9 cellular contexts compared by ENCODE assay signal in the genomic region with DNA sequence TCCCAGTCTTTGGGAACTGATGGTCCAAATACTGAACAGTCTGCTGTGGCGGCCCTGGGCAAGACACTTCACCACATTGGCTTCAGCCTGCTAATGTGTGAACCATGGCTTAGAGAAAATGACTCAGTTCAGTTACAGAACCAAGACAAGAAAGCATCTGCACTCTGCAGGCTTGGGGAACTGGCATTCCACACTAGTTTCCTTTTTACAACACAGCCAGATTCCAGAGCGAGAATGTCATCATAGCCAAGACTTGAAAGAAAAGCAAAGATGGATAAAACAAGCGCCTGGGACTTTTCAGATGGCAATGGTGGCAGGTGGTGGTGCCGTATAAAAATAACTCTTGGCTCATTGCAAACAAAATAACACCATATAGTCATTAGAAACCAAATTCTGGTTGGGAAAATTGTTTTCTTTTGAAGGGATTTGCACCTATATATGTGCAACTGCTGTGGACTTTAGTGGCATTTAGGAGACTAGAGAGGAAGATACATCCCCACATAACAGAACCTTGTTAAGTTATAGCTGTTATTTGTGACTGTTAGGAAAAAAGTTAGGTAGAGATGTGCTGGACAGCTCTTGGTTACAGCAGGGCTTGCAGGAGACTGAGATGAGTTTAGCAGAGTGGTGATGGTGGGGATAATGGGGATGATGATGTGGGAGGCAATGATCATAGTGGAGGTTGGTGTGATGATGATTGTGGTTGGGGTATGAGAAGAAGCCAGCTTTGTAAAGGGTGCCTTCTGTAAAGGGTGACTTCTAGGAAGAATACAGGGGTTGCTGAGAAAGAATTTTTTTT.
DNase-seq lines count a peak whose midpoint lies in the region; ATAC-seq, FAIRE-seq and TF ChIP-seq lines count a peak whose summit lies in the region.
"Had no signal": no experiment of that assay in that cellular context is flagged by ENCODE, and none has a peak within 500 bp of the region (broad histone marks: within the 10 kb centered on the region; RNA-seq: fewer than 3 reads in every experiment).

No MANE protein-coding gene starts in this region.

- H3K79me1 ChIP-seq in mesendoderm (ENCODE audit: low read length): no peaks in the 10 kb centered on the region

- H3K79me2 ChIP-seq in HepG2 (ENCODE audit: insufficient read depth, low read length): no peaks in the 10 kb centered on the region
- no peaks in the 10 kb centered on the region for H3K79me2 ChIP-seq in mesendoderm (ENCODE audit: control insufficient read depth, insufficient read depth, low read length)

- H3K9ac ChIP-seq in liver (ENCODE audit: low read depth in 1 of 2, low read length in 2 of 2) (no peak overlapping the region), HepG2 (ENCODE audit: insufficient read depth, low read depth, low read length) (no peak overlapping the region), mesendoderm (ENCODE audit: low read length) (no peak overlapping the region)

- H3K4me1 ChIP-seq in liver (ENCODE audit: control insufficient read depth in 4 of 4, insufficient read depth in 4 of 4, low read length in 3 of 4): no peaks in the 10 kb centered on the region
- H3K4me1 ChIP-seq in HepG2 (ENCODE audit: insufficient read depth, low read length): peaks cover 9% of the 10 kb centered on the region; the same call in 1 of the 2 replicates
- H3K4me1 ChIP-seq in mesendoderm (ENCODE audit: control insufficient read depth, low read depth, low read length): no peaks in the 10 kb centered on the region
- peaks cover 13 to 23% of the 10 kb centered on the region in 2 donors for H3K4me1 ChIP-seq in aorta (ENCODE audit: control insufficient read depth in 1 of 2, insufficient read depth in 2 of 2, low read length in 2 of 2)

- H3K18ac ChIP-seq in mesendoderm (ENCODE audit: low read length): no peak overlapping the region

- no peak overlapping the region for H2AK5ac ChIP-seq in mesendoderm (ENCODE audit: low read length)

- BruUV-seq in HepG2 (replicated peaks; lab: Mats Ljungman, UMichigan): no TSS peak

- intact Hi-C loops in HepG2 (cut with micrococcal nuclease; ENCODE audit: unreplicated experiment) (no loop called here), aorta (cut with DNase I) (no loop called here)

- no peak overlapping the region for H3K56ac ChIP-seq in mesendoderm (ENCODE audit: low read length)

- TF ChIP-seq RAD21 in liver (IDR thresholded peaks at IDR 0.05): no peak
- no peak for TF ChIP-seq RAD21 in HepG2 (CRISPR knock-in tag; IDR thresholded peaks at IDR 0.05)

- H3K4ac ChIP-seq in mesendoderm (ENCODE audit: low read depth, low read length): no peak overlapping the region

- 86% methylated on average over 4 of the region's 4 CpGs for WGBS in liver
- WGBS in HepG2 (ENCODE audit: low lambda C conversion rate): 96% methylated on average over 4 of the region's 4 CpGs
- no CpG with 5 or more reads among the region's 4 CpGs for WGBS in mesendoderm (ENCODE audit: extremely low coverage, insufficient coverage, low lambda C conversion rate)
- 4 to 8% methylated on average over 4 of the region's 4 CpGs for WGBS in aorta, 2 donors

- no peak for FAIRE-seq in HepG2 (lab: Jason Lieb, UNC)

- H3K36me3 ChIP-seq in liver (ENCODE audit: control insufficient read depth in 4 of 4, insufficient read depth in 3 of 4, low read depth in 1 of 4, low read length in 3 of 4) (peaks cover 0 to 2% (median 0%) of the 10 kb centered on the region in 4 donors), HepG2 (replicated peaks in 1 of 2; ENCODE audit: control insufficient read depth in 1 of 2, insufficient read depth in 2 of 2, low read length in 2 of 2) (peaks cover 2 to 7% of the 10 kb centered on the region in 2 experiments; a peak in 2 of 5 replicates), mesendoderm (ENCODE audit: control insufficient read depth, insufficient read depth, low read length) (no peaks in the 10 kb centered on the region), aorta (ENCODE audit: control insufficient read depth in 1 of 2, insufficient read depth in 2 of 2, low read length in 1 of 2) (no peaks in the 10 kb centered on the region)

- TF ChIP-seq EP300 in HepG2 (IDR thresholded peaks at IDR 0.05; ENCODE audit: low read depth in 2 of 2, low read length in 2 of 2): no peak
- TF ChIP-seq EP300 in HepG2 (CRISPR knock-in tag; IDR thresholded peaks at IDR 0.05; ENCODE audit: borderline replicate concordance): no peak

- H3K27ac ChIP-seq in liver (ENCODE audit: low read depth in 1 of 2, low read length in 2 of 2) (no peak overlapping the region), HepG2 (ENCODE audit: extremely low read length, insufficient read depth, low read length) (no peak overlapping the region), coronary artery (peak overlapping the region; percentile 43 to 71), mesendoderm (ENCODE audit: low read depth, low read length) (no peak overlapping the region), aorta (ENCODE audit: low read depth in 1 of 2, low read length in 2 of 2) (peak overlapping the region; percentile 89 to 93)

- no peaks in the 10 kb centered on the region for H4K20me1 ChIP-seq in HepG2 (ENCODE audit: insufficient read depth, low read length)

- H3K9me3 ChIP-seq in liver (ENCODE audit: control insufficient read depth in 4 of 4, low read length in 3 of 4) (no peaks in the 10 kb centered on the region), HepG2 (ENCODE audit: low read length) (no peaks in the 10 kb centered on the region), aorta (ENCODE audit: control insufficient read depth, low read length) (no peaks in the 10 kb centered on the region)

- DNase-seq in HepG2 (ENCODE audit: low spot score) (no peak), coronary artery (ENCODE audit: low spot score) (peak; percentile 82), mesendoderm (peak; percentile 90), aorta (peak; percentile 68 to 77), mesenteric fat pad (ENCODE audit: low spot score) (no peak)
- no peak for DNase-seq in activated effector memory CD4-positive, alpha-beta T cell treated with Interleukin-2 at 50 U/mL for 16 hours
- DNase-seq: NCI-H2171 had no signal

- H3K4me2 ChIP-seq in HepG2 (ENCODE audit: low read depth, low read length) (no peak overlapping the region), mesendoderm (ENCODE audit: low read length) (no peak overlapping the region)

- no peak overlapping the region for H2BK5ac ChIP-seq in mesendoderm (ENCODE audit: low read length)

- CTCF ChIA-PET in HepG2 (lab: Yijun Ruan, JAX; ENCODE audit: low intra/inter-chr PET ratio, low total read pairs): no interaction called here

- no peak overlapping the region for H4K8ac ChIP-seq in mesendoderm (ENCODE audit: low read depth, low read length)

- H2BK120ac ChIP-seq in mesendoderm (ENCODE audit: low read depth, low read length): no peak overlapping the region

- no peak overlapping the region for H3K23ac ChIP-seq in mesendoderm (ENCODE audit: low read length)

- H4K5ac ChIP-seq in mesendoderm (ENCODE audit: low read length): no peak overlapping the region

- no peak overlapping the region for H2AFZ ChIP-seq in HepG2 (ENCODE audit: low read length)

- POLR2A ChIA-PET in HepG2 (lab: Yijun Ruan, JAX): no interaction called here

- H3K4me3 ChIP-seq in liver (ENCODE audit: low read depth in 1 of 3, low read length in 3 of 3): no peak overlapping the region
- H3K4me3 ChIP-seq in HepG2 (replicated peaks in 1 of 3; ENCODE audit: insufficient read depth in 1 of 3, low read depth in 2 of 3, low read length in 3 of 3): no peak overlapping the region
- H3K4me3 ChIP-seq in coronary artery: no peak overlapping the region
- no peak overlapping the region for H3K4me3 ChIP-seq in mesendoderm (ENCODE audit: low read length)
- no peak overlapping the region for H3K4me3 ChIP-seq in aorta (ENCODE audit: low read length in 2 of 2)

- H3K27me3 ChIP-seq in liver (ENCODE audit: control insufficient read depth in 4 of 4, insufficient read depth in 4 of 4, low read length in 3 of 4) (no peaks in the 10 kb centered on the region), HepG2 (ENCODE audit: control insufficient read depth in 1 of 2, insufficient read depth in 2 of 2, low read length in 2 of 2) (no peaks in the 10 kb centered on the region), mesendoderm (ENCODE audit: insufficient read depth, low read length, poor library complexity) (no peaks in the 10 kb centered on the region), aorta (ENCODE audit: control insufficient read depth in 1 of 2, insufficient read depth in 2 of 2, low read length in 1 of 2) (no peaks in the 10 kb centered on the region)

- in situ Hi-C loops in HepG2 (cut with HindIII; ENCODE audit: extremely low pct_ligation_motif_present, low pct_unique_long_range_greater_than_20kb): no loop called here

- no peak overlapping the region for H2BK15ac ChIP-seq in mesendoderm (replicated peaks; ENCODE audit: low read depth)

- TF ChIP-seq CTCF in liver (IDR thresholded peaks at IDR 0.05; ENCODE audit: low read depth, low read length, missing input control) (no peak), HepG2 (CRISPR knock-in tag; IDR thresholded peaks at IDR 0.05) (no peak), coronary artery (IDR thresholded peaks at IDR 0.05) (no peak)

- TF ChIP-seq POLR2A in HepG2 (IDR thresholded peaks at IDR 0.05; ENCODE audit: insufficient read depth in 1 of 2, low read depth in 2 of 2, low read length in 2 of 2): no peak

- no peak for ATAC-seq in HepG2
- ATAC-seq in aorta (ENCODE audit: low FRiP score): peak; percentile 89
- ATAC-seq in HG03108 (IDR thresholded peaks at IDR 0.05; ENCODE audit: unreplicated experiment): no peak

TF ChIP-seq in liver, 16 proteins besides CTCF, POLR2A, EP300 and RAD21 (continues in another document):
- TF ChIP-seq SP1 (IDR thresholded peaks at IDR 0.05) (no peak), JUND (IDR thresholded peaks at IDR 0.05) (peak in 1 of 2 donors; percentile 28)

TF ChIP-seq in HepG2, 621 proteins besides CTCF, POLR2A, EP300 and RAD21 (continues in another document):
- no peak for TF ChIP-seq XBP1 (CRISPR knock-in tag; IDR thresholded peaks at IDR 0.05)

Comparison
In these comparisons a context has a peak if more than half of its experiments do, and no peak if none do; other contexts are left out.
1. H3K27ac ChIP-seq: peak in coronary artery (2 of 2) and aorta (2 of 2); none in liver (0 of 2), HepG2 (single experiment) and mesendoderm (single experiment).
2. DNase-seq: peak in coronary artery (single experiment), mesendoderm (single experiment) and aorta (2 of 2); none in HepG2 (single experiment), activated effector memory CD4-positive, alpha-beta T cell treated with Interleukin-2 at 50 U/mL for 16 hours (single experiment) and mesenteric fat pad (single experiment).